18 cellular contexts compared by ENCODE assay signal in genomic region chr19:42175335-42175734, GRCh38. TPM values are rescaled to one million over a fixed set of nuclear protein-coding genes. Genes with fewer than 3 reads are reported as not detected.
A peak's percentile ranks its signal among the peaks of the same experiment; 100 is the strongest.
DNase-seq lines count a peak whose midpoint lies in the region; ATAC-seq, FAIRE-seq and TF ChIP-seq lines count a peak whose summit lies in the region.
"Had no signal": no experiment of that assay in that cellular context is flagged by ENCODE, and none has a peak within 500 bp of the region (broad histone marks: within the 10 kb centered on the region; RNA-seq: fewer than 3 reads in every experiment).

No MANE protein-coding gene starts in this region.

- DNase-seq in stimulated activated naive CD8-positive, alpha-beta T cell treated with anti-CD3 and anti-CD28 coated beads, Interleukin-15, Interleukin-2, amounts not matched to agents 100 U/mL and 50 U/mL, for 24 hours, result no peak
- DNase-seq in WTC11 (ENCODE audit: low spot score) (no peak), type B pancreatic cell (ENCODE audit: extremely low spot score, unreplicated experiment) (no peak), SK-N-DZ (ENCODE audit: low spot score) (no peak), H54 (ENCODE audit: insufficient read length, low spot score) (no peak), heart right ventricle (no peak)
- DNase-seq: activated CD4-positive, alpha-beta T cell treated with anti-CD3 and anti-CD28 coated beads, Interleukin-2, amount 50 U/mL, for 48 hours; BE2C; DMS79 treated with DMSO at 0.1 percent for 48 hours; HCEC 1CT; kidney; midbrain had no signal

- TF ChIP-seq POLR2A in H54 (IDR thresholded peaks at IDR 0.05; ENCODE audit: low read depth, low read length), result no peak

- ATAC-seq in stimulated activated naive CD8-positive, alpha-beta T cell treated with anti-CD3 and anti-CD28 coated beads, Interleukin-15, Interleukin-2, amounts not matched to agents 100 U/mL and 50 U/mL, for 24 hours, result no peak
- ATAC-seq in WTC11, result no peak
- ATAC-seq in heart right ventricle, result no peak
- ATAC-seq: gastroesophageal sphincter, HepG2, Right ventricle myocardium inferior had no signal

- H3K9me3 ChIP-seq in iPS-15b (ENCODE audit: control insufficient read depth, insufficient read depth, low read length) (no peaks in the 10 kb centered on the region), heart right ventricle (no peaks in the 10 kb centered on the region)
- H3K9me3 ChIP-seq: BE2C, gastroesophageal sphincter had no signal

- H3K36me3 ChIP-seq in iPS-15b (ENCODE audit: control insufficient read depth, insufficient read depth, low read length) (no peaks in the 10 kb centered on the region), heart right ventricle (no peaks in the 10 kb centered on the region)
- H3K36me3 ChIP-seq: BE2C, gastroesophageal sphincter had no signal

- TF ChIP-seq CTCF in WTC11 (IDR thresholded peaks at IDR 0.05) (no peak), type B pancreatic cell (conservative IDR thresholded peaks at IDR 0.05) (no peak), heart right ventricle (IDR thresholded peaks at IDR 0.05) (no peak)

- H3K27me3 Mint-ChIP-seq in stimulated activated naive CD8-positive, alpha-beta T cell treated with anti-CD3 and anti-CD28 coated beads, Interleukin-15, Interleukin-2, amounts not matched to agents 100 ng/mL and 50 ng/mL, for 24 hours, result peaks cover 28% of the 10 kb centered on the region
- H3K27me3 Mint-ChIP-seq in WTC11 (ENCODE audit: low read depth) (peaks cover 38% of the 10 kb centered on the region), type B pancreatic cell (peaks cover 56% of the 10 kb centered on the region)
- H3K27me3 Mint-ChIP-seq: central memory CD8-positive, alpha-beta T cell had no signal

- WGBS in heart right ventricle, 2 donors, result 10 to 20% methylated on average over 2 of the region's 2 CpGs

- no peak overlapping the region for H3K27ac Mint-ChIP-seq in stimulated activated naive CD8-positive, alpha-beta T cell treated with anti-CD3 and anti-CD28 coated beads, Interleukin-15, Interleukin-2, amounts not matched to agents 100 ng/mL and 50 ng/mL, for 24 hours
- H3K27ac Mint-ChIP-seq in WTC11 (no peak overlapping the region), type B pancreatic cell (no peak overlapping the region)

- FAIRE-seq in H54 (lab: Jason Lieb, UNC), result no peak
- FAIRE-seq: HepG2, kidney had no signal

- H3K36me3 Mint-ChIP-seq in stimulated activated naive CD8-positive, alpha-beta T cell treated with anti-CD3 and anti-CD28 coated beads, Interleukin-15, Interleukin-2, amounts not matched to agents 100 ng/mL and 50 ng/mL, for 24 hours (ENCODE audit: low read depth), result no peaks in the 10 kb centered on the region
- H3K36me3 Mint-ChIP-seq in WTC11, result no peaks in the 10 kb centered on the region
- H3K36me3 Mint-ChIP-seq in type B pancreatic cell, result no peaks in the 10 kb centered on the region

- peaks cover 15% of the 10 kb centered on the region for H3K4me1 Mint-ChIP-seq in stimulated activated naive CD8-positive, alpha-beta T cell treated with anti-CD3 and anti-CD28 coated beads, Interleukin-15, Interleukin-2, amounts not matched to agents 100 ng/mL and 50 ng/mL, for 24 hours (ENCODE audit: low read depth)
- peaks cover 18% of the 10 kb centered on the region for H3K4me1 Mint-ChIP-seq in WTC11
- H3K4me1 Mint-ChIP-seq in type B pancreatic cell (ENCODE audit: unreplicated experiment), result peaks cover 12% of the 10 kb centered on the region

- intact Hi-C loops in heart right ventricle (cut with DNase I), result loop anchor here in 1 of 10 donors (5.0 kb wide), 1 partner anchor 38 kb away; no protein-coding TSS in a partner anchor

- H3K4me3 Mint-ChIP-seq in stimulated activated naive CD8-positive, alpha-beta T cell treated with anti-CD3 and anti-CD28 coated beads, Interleukin-15, Interleukin-2, amounts not matched to agents 100 ng/mL and 50 ng/mL, for 24 hours, result peak overlapping the region; percentile 77
- peak overlapping the region; percentile 79 for H3K4me3 Mint-ChIP-seq in WTC11
- H3K4me3 Mint-ChIP-seq in type B pancreatic cell, result peak overlapping the region; percentile 84
- H3K4me3 Mint-ChIP-seq: central memory CD8-positive, alpha-beta T cell had no signal

- H3K4me3 ChIP-seq in iPS-15b (ENCODE audit: low read depth, low read length), result peak overlapping the region; percentile 59
- peak overlapping the region in 1 of 10 donors; percentile 52 for H3K4me3 ChIP-seq in heart right ventricle

- POLR2A ChIA-PET in WTC11 (lab: Charles Lee), result no interaction called here

- H3K9ac ChIP-seq in iPS-15b (ENCODE audit: low read depth, low read length), result no peak overlapping the region

- H3K4me1 ChIP-seq in iPS-15b (ENCODE audit: control insufficient read depth, insufficient read depth, low read length), result peaks cover 4% of the 10 kb centered on the region
- H3K4me1 ChIP-seq in heart right ventricle, result peaks cover 0 to 15% (median 11%) of the 10 kb centered on the region in 9 donors
- H3K4me1 ChIP-seq: BE2C had no signal

- H3K27ac ChIP-seq in heart right ventricle, result no peak overlapping the region
- H3K27ac ChIP-seq: gastroesophageal sphincter had no signal

- CTCF ChIA-PET in WTC11 (lab: Charles Lee), result interaction anchor here (0.6 to 3.2 kb wide), 16 partner anchors 10 to 163 kb away, joined by 3 to 50 read pairs (median 8); partner anchors contain the start of genes GSK3A and POU2F2

- peaks cover 62% of the 10 kb centered on the region for H3K27me3 ChIP-seq in iPS-15b (ENCODE audit: control insufficient read depth, insufficient read depth, low read length)
- peaks cover 0 to 77% (median 70%) of the 10 kb centered on the region in 7 donors for H3K27me3 ChIP-seq in heart right ventricle

- H3K9me3 Mint-ChIP-seq in stimulated activated naive CD8-positive, alpha-beta T cell treated with anti-CD3 and anti-CD28 coated beads, Interleukin-15, Interleukin-2, amounts not matched to agents 100 ng/mL and 50 ng/mL, for 24 hours, result no peaks in the 10 kb centered on the region
- H3K9me3 Mint-ChIP-seq in WTC11 (no peaks in the 10 kb centered on the region), type B pancreatic cell (no peaks in the 10 kb centered on the region)
- H3K9me3 Mint-ChIP-seq: central memory CD8-positive, alpha-beta T cell had no signal

TF ChIP-seq in WTC11, 78 proteins besides CTCF, POLR2A, EP300 and RAD21:
- no peak for TF ChIP-seq FOXP1 (CRISPR knock-in tag; IDR thresholded peaks at IDR 0.05; ENCODE audit: borderline replicate concordance)
- peak; percentile 24; the same call in 1 of the 2 replicates for TF ChIP-seq ZNF512 (CRISPR knock-in tag; IDR thresholded peaks at IDR 0.05; ENCODE audit: borderline replicate concordance)

RNA-seq across cellular contexts. Expression of gene DEDD2, which starts 42.1 kb away (rescaled TPM):
- total RNA-seq in WTC11 (2021) (37.7 to 42.0 TPM (median 39.2 TPM) in 3 replicates), type B pancreatic cell (ENCODE audit: low replicate concordance) (23.7 and 29.3 TPM in 2 replicates), heart right ventricle (10 to 100 TPM in 9 of 10 donors, 1 to 10 TPM in 1; 9.8 to 20.5 (median 12.2) TPM)
- polyA plus RNA-seq in SK-N-DZ (2014; cell fraction: cytosol; rRNA removed), result 50.8 and 59.3 TPM in 2 replicates
- 44.6 and 50.5 TPM in 2 replicates for polyA plus RNA-seq in SK-N-DZ (2014; cell fraction: nucleus; rRNA removed)
- polyA plus RNA-seq in heart right ventricle, result 10 to 100 TPM; 12.9 to 15.2 TPM

RNA-seq across cellular contexts. Expression of gene POU2F2, which starts 43.1 kb away (rescaled TPM):
- total RNA-seq in WTC11 (2021) (6.0 to 7.7 TPM (median 6.6 TPM) in 3 replicates), type B pancreatic cell (ENCODE audit: low replicate concordance) (0.57 and 1.7 TPM in 2 replicates), heart right ventricle (1 to 10 TPM in 1 of 10 donors, under 1 TPM in 9; 0.51 to 3.8 (median 0.70) TPM)
- 7.5 and 9.4 TPM in 2 replicates for polyA plus RNA-seq in SK-N-DZ (2014; cell fraction: cytosol; rRNA removed)
- 11.8 and 35.8 TPM in 2 replicates for polyA plus RNA-seq in SK-N-DZ (2014; cell fraction: nucleus; rRNA removed)
- polyA plus RNA-seq in heart right ventricle, result under 1 TPM; 0.28 to 0.37 TPM

RNA-seq across cellular contexts. Expression of gene ZNF526, which starts 44.8 kb away (rescaled TPM):
- total RNA-seq in WTC11 (2021) (16.1 to 18.3 TPM (median 16.4 TPM) in 3 replicates), type B pancreatic cell (ENCODE audit: low replicate concordance) (18.2 and 19.3 TPM in 2 replicates), heart right ventricle (1 to 10 TPM; 3.2 to 7.0 (median 5.4) TPM)
- polyA plus RNA-seq in SK-N-DZ (2014; cell fraction: cytosol; rRNA removed), result 7.7 and 9.3 TPM in 2 replicates
- 5.6 and 6.5 TPM in 2 replicates for polyA plus RNA-seq in SK-N-DZ (2014; cell fraction: nucleus; rRNA removed)
- polyA plus RNA-seq in heart right ventricle, result 1 to 10 TPM; 3.2 to 3.4 TPM
